In genomic region chr2:68974946-68975665, GRCh38 we compare ENCODE assay signal across 23 cellular contexts. TPM values are rescaled to one million over a fixed set of nuclear protein-coding genes. Genes with fewer than 3 reads are reported as not detected.
"Had no signal": no experiment of that assay in that cellular context is flagged by ENCODE, and none has a peak within 500 bp of the region (broad histone marks: within the 10 kb centered on the region; RNA-seq: fewer than 3 reads in every experiment).

No MANE protein-coding gene starts in this region.

- H3K36me3 ChIP-seq: adrenal gland, gastroesophageal sphincter, heart right ventricle, left lung, stomach had no signal

- H3K27ac Mint-ChIP-seq: activated CD8-positive, alpha-beta T cell treated with anti-CD3 and anti-CD28 coated beads, Interleukin-2, amount 10 ng/mL, durations not matched to agents 7 days and 5 days; activated naive CD4-positive, alpha-beta T cell treated with anti-CD3 and anti-CD28 coated beads, Interleukin-2, amount 50 U/mL, for 24 hours; dendritic cell treated with granulocyte-macrophage colony-stimulating factor and Interleukin-4, amounts not matched to agents 40 ng/mL and 50 ng/mL, for 4 days had no signal

- DNase-seq: activated CD4-positive, alpha-beta T cell treated with anti-CD3 and anti-CD28 coated beads for 4 hours; activated CD8-positive, alpha-beta memory T cell treated with anti-CD3 and anti-CD28 coated beads, Interleukin-2, amount 50 U/mL, for 4 hours; activated CD8-positive, alpha-beta T cell treated with anti-CD3 and anti-CD28 coated beads, Interleukin-2, amount 10 ng/mL, durations not matched to agents 7 days and 5 days; activated effector memory CD4-positive, alpha-beta T cell treated with anti-CD3 and anti-CD28 coated beads, Interleukin-2, amount 50 U/mL, for 16 hours; activated T-cell treated with anti-CD3 and anti-CD28 coated beads, Interleukin-2, amount 50 U/mL, for 48 hours; adrenal gland; body of pancreas; effector memory CD4-positive, alpha-beta T cell; heart right ventricle; left lung; mesendoderm; psoas muscle; stimulated activated CD4-positive, alpha-beta T cell treated with anti-CD3 and anti-CD28 coated beads, Interleukin-2, amount 100 ng/mL, for 24 hours; stomach; T-helper 2 cell had no signal

- H3K27ac ChIP-seq: adrenal gland, body of pancreas, gastroesophageal sphincter, heart right ventricle, left lung, psoas muscle had no signal

- H3K4me1 Mint-ChIP-seq: activated naive CD4-positive, alpha-beta T cell treated with anti-CD3 and anti-CD28 coated beads, Interleukin-2, amount 50 U/mL, for 24 hours had no signal

- H3K27me3 ChIP-seq: adrenal gland, body of pancreas, gastroesophageal sphincter, left lung had no signal

- H3K4me3 ChIP-seq: adrenal gland, body of pancreas, gastroesophageal sphincter, heart right ventricle, left lung, psoas muscle had no signal

- H3K4me1 ChIP-seq: body of pancreas, gastroesophageal sphincter, heart right ventricle, left lung, psoas muscle had no signal

- ATAC-seq: activated CD8-positive, alpha-beta T cell treated with anti-CD3 and anti-CD28 coated beads, Interleukin-2, amount 10 ng/mL, durations not matched to agents 7 days and 5 days; body of pancreas; gastroesophageal sphincter; heart right ventricle; left lung; psoas muscle; sciatic nerve had no signal

- H3K4me3 Mint-ChIP-seq: activated CD8-positive, alpha-beta T cell treated with anti-CD3 and anti-CD28 coated beads, Interleukin-2, amount 10 ng/mL, durations not matched to agents 7 days and 5 days; activated naive CD4-positive, alpha-beta T cell treated with anti-CD3 and anti-CD28 coated beads, Interleukin-2, amount 50 U/mL, for 24 hours; central memory CD8-positive, alpha-beta T cell; dendritic cell treated with granulocyte-macrophage colony-stimulating factor and Interleukin-4, amounts not matched to agents 40 ng/mL and 50 ng/mL, for 4 days had no signal

- H3K9me3 ChIP-seq: adrenal gland, body of pancreas, gastroesophageal sphincter, heart right ventricle, left lung, psoas muscle, stomach had no signal

- H3K9me3 Mint-ChIP-seq: activated naive CD4-positive, alpha-beta T cell treated with anti-CD3 and anti-CD28 coated beads, Interleukin-2, amount 50 U/mL, for 24 hours; central memory CD8-positive, alpha-beta T cell; dendritic cell treated with granulocyte-macrophage colony-stimulating factor and Interleukin-4, amounts not matched to agents 40 ng/mL and 50 ng/mL, for 4 days had no signal

RNA-seq across cellular contexts. Expression of gene GKN1, which starts 0.7 kb away (rescaled TPM):
- total RNA-seq: activated CD8-positive, alpha-beta T cell treated with anti-CD3 and anti-CD28 coated beads, Interleukin-2, amount 10 ng/mL, durations not matched to agents 7 days and 5 days; body of pancreas; heart right ventricle; left lung; omental fat pad; psoas muscle; sciatic nerve; ureter had no signal
- polyA plus RNA-seq: neural cell had no signal

RNA-seq across cellular contexts. Expression of gene GKN2, which starts 22.4 kb away (rescaled TPM):
- total RNA-seq: activated CD8-positive, alpha-beta T cell treated with anti-CD3 and anti-CD28 coated beads, Interleukin-2, amount 10 ng/mL, durations not matched to agents 7 days and 5 days; body of pancreas; gastroesophageal sphincter; heart right ventricle; omental fat pad; psoas muscle; sciatic nerve; ureter had no signal
- polyA plus RNA-seq: heart right ventricle, neural cell, psoas muscle had no signal
